Comparison of ENCODE assay signal across 17 cellular contexts in genomic region chrX:19552793-19553192, GRCh38. TPM values are rescaled to one million over a fixed set of nuclear protein-coding genes. Genes with fewer than 3 reads are reported as not detected.
DNase-seq lines count a peak whose midpoint lies in the region; ATAC-seq lines count a peak whose summit lies in the region.
"Had no signal": no experiment of that assay in that cellular context is flagged by ENCODE, and none has a peak within 500 bp of the region (broad histone marks: within the 10 kb centered on the region; RNA-seq: fewer than 3 reads in every experiment).

No MANE protein-coding gene starts in this region.

- H3K9me3 Mint-ChIP-seq in activated CD4-positive, alpha-beta T cell treated with anti-CD3 and anti-CD28 coated beads, Interleukin-2, amount 10 ng/mL, durations not matched to agents 24 days and 14 days, result no peaks in the 10 kb centered on the region
- peaks cover 1% of the 10 kb centered on the region for H3K9me3 Mint-ChIP-seq in activated naive CD8-positive, alpha-beta T cell treated with anti-CD3 and anti-CD28 coated beads for 36 hours
- H3K9me3 Mint-ChIP-seq: GM23338 had no signal

- WGBS in right cardiac atrium, result 57% methylated on average over 6 of the region's 6 CpGs

- H3K27ac ChIP-seq in right cardiac atrium (ENCODE audit: low read length), result no peak overlapping the region
- H3K27ac ChIP-seq: BLaER1 had no signal

- H3K4me3 ChIP-seq in right cardiac atrium (ENCODE audit: low read length), result no peak overlapping the region
- H3K4me3 ChIP-seq: BLaER1, GM23338 had no signal

- H3K4me3 Mint-ChIP-seq in activated CD4-positive, alpha-beta T cell treated with anti-CD3 and anti-CD28 coated beads, Interleukin-2, amount 10 ng/mL, durations not matched to agents 24 days and 14 days, result no peak overlapping the region
- no peak overlapping the region for H3K4me3 Mint-ChIP-seq in activated naive CD8-positive, alpha-beta T cell treated with anti-CD3 and anti-CD28 coated beads for 36 hours
- H3K4me3 Mint-ChIP-seq: GM23338 had no signal

- DNase-seq in activated CD4-positive, alpha-beta T cell treated with anti-CD3 and anti-CD28 coated beads, Interleukin-2, amount 10 ng/mL, durations not matched to agents 24 days and 14 days, result no peak
- no peak for DNase-seq in activated CD4-positive, alpha-beta T cell treated with anti-CD3 and anti-CD28 coated beads for 1 hour
- DNase-seq in cardiac septum (ENCODE audit: low spot score) (peak; percentile 61), right cardiac atrium (no peak), mucosa of gallbladder (ENCODE audit: low spot score) (no peak)
- DNase-seq in activated naive CD8-positive, alpha-beta T cell treated with anti-CD3 and anti-CD28 coated beads for 36 hours, result no peak
- DNase-seq: 8988T, AML-193, DMS153, DMS79 treated with DMSO at 0.1 percent for 48 hours, EL, H7, IMR-90 had no signal

- intact Hi-C loops in activated CD4-positive, alpha-beta T cell treated with anti-CD3 and anti-CD28 coated beads, Interleukin-2, amount 10 ng/mL, durations not matched to agents 24 days and 14 days (cut with micrococcal nuclease), result loop anchor here (5.0 to 10.0 kb wide), 2 partner anchors 195 to 222 kb away; no protein-coding TSS in a partner anchor
- intact Hi-C loops in cardiac septum (cut with DNase I) (no loop called here), right cardiac atrium (cut with DNase I) (no loop called here)

- no peaks in the 10 kb centered on the region for H3K4me1 ChIP-seq in right cardiac atrium (ENCODE audit: control insufficient read depth, insufficient read depth, low read length)
- H3K4me1 ChIP-seq: BLaER1 had no signal

- H3K27me3 Mint-ChIP-seq in activated CD4-positive, alpha-beta T cell treated with anti-CD3 and anti-CD28 coated beads, Interleukin-2, amount 10 ng/mL, durations not matched to agents 24 days and 14 days, result no peaks in the 10 kb centered on the region
- H3K27me3 Mint-ChIP-seq in activated naive CD8-positive, alpha-beta T cell treated with anti-CD3 and anti-CD28 coated beads for 36 hours, result no peaks in the 10 kb centered on the region

- H3K27ac Mint-ChIP-seq in activated CD4-positive, alpha-beta T cell treated with anti-CD3 and anti-CD28 coated beads, Interleukin-2, amount 10 ng/mL, durations not matched to agents 24 days and 14 days, result peak overlapping the region; percentile 41
- peak overlapping the region; percentile 34 for H3K27ac Mint-ChIP-seq in activated naive CD8-positive, alpha-beta T cell treated with anti-CD3 and anti-CD28 coated beads for 36 hours
- H3K27ac Mint-ChIP-seq: GM23338 had no signal

- peaks cover 27% of the 10 kb centered on the region for H3K36me3 Mint-ChIP-seq in activated CD4-positive, alpha-beta T cell treated with anti-CD3 and anti-CD28 coated beads, Interleukin-2, amount 10 ng/mL, durations not matched to agents 24 days and 14 days (ENCODE audit: low read depth)
- H3K36me3 Mint-ChIP-seq in activated naive CD8-positive, alpha-beta T cell treated with anti-CD3 and anti-CD28 coated beads for 36 hours, result peaks cover 17% of the 10 kb centered on the region

- peaks cover 50% of the 10 kb centered on the region for H3K4me1 Mint-ChIP-seq in activated CD4-positive, alpha-beta T cell treated with anti-CD3 and anti-CD28 coated beads, Interleukin-2, amount 10 ng/mL, durations not matched to agents 24 days and 14 days
- H3K4me1 Mint-ChIP-seq in activated naive CD8-positive, alpha-beta T cell treated with anti-CD3 and anti-CD28 coated beads for 36 hours, result peaks cover 51% of the 10 kb centered on the region
- H3K4me1 Mint-ChIP-seq: GM23338 had no signal

- no peak for ATAC-seq in right cardiac atrium
- no peak for ATAC-seq in HG03095 (IDR thresholded peaks at IDR 0.05; ENCODE audit: unreplicated experiment)
- ATAC-seq: GM23338 had no signal

- no peaks in the 10 kb centered on the region for H3K9me3 ChIP-seq in right cardiac atrium (ENCODE audit: control insufficient read depth, low read length)
- H3K9me3 ChIP-seq: BLaER1 had no signal

- no peaks in the 10 kb centered on the region for H3K27me3 ChIP-seq in right cardiac atrium (ENCODE audit: control insufficient read depth, insufficient read depth)
- H3K27me3 ChIP-seq: BLaER1 had no signal

RNA-seq across cellular contexts. Expression of gene MAP3K15, which starts 37.5 kb away (rescaled TPM):
- total RNA-seq in activated CD4-positive, alpha-beta T cell treated with anti-CD3 and anti-CD28 coated beads, Interleukin-2, amount 10 ng/mL, durations not matched to agents 24 days and 14 days, result 0.31 and 0.37 TPM in 2 replicates
- not detected for total RNA-seq in cardiac septum
- total RNA-seq in right cardiac atrium, result under 1 TPM in 3 of 4 donors, not detected in 1; 0.09 to 0.23 (median 0.17) TPM
- 0.45 TPM for polyA plus RNA-seq in right cardiac atrium
- total RNA-seq in activated naive CD8-positive, alpha-beta T cell treated with anti-CD3 and anti-CD28 coated beads for 36 hours, result 1 to 10 TPM; 1.1 to 1.5 TPM
- total RNA-seq in mucosa of gallbladder, result 0.12 TPM
- total RNA-seq: HT-29 had no signal
